1 cellular context compared by ENCODE assay signal in genomic region chr5:112957970-112958773, GRCh38.
A peak's percentile ranks its signal among the peaks of the same experiment; 100 is the strongest.
TF ChIP-seq lines count a peak whose summit lies in the region.

No MANE protein-coding gene starts in this region.

TF ChIP-seq in SK-N-SH, 30 proteins besides CTCF, POLR2A, EP300 and RAD21 (continued from another document):
- TF ChIP-seq USF2 (IDR thresholded peaks at IDR 0.05; ENCODE audit: borderline replicate concordance, low read depth, low read length) (no peak), FOXM1 (IDR thresholded peaks at IDR 0.05; ENCODE audit: low read depth) (no peak), FOXJ3 (CRISPR knock-in tag; IDR thresholded peaks at IDR 0.05) (no peak), ZBTB33 (IDR thresholded peaks at IDR 0.05; ENCODE audit: borderline replicate concordance, low read depth) (no peak; the same call in 1 of the 2 replicates), RXRA (IDR thresholded peaks at IDR 0.05; ENCODE audit: borderline replicate concordance, low read depth) (peak; percentile 95), SIN3A (IDR thresholded peaks at IDR 0.05; ENCODE audit: borderline replicate concordance, low read depth, low read length) (peak; percentile 35; the same call in 1 of the 2 replicates), SMC3 (IDR thresholded peaks at IDR 0.05; ENCODE audit: low read depth, low read length) (no peak), GATA2 (CRISPR knock-in tag; IDR thresholded peaks at IDR 0.05) (no peak), TEAD4 (IDR thresholded peaks at IDR 0.05; ENCODE audit: borderline replicate concordance, insufficient read depth) (peak; percentile 65; the same call in 1 of the 2 replicates), PBX3 (IDR thresholded peaks at IDR 0.05) (peak; percentile 79), FOSL2 (IDR thresholded peaks at IDR 0.05; ENCODE audit: borderline replicate concordance, low read depth) (peak; percentile 91), TCF12 (IDR thresholded peaks at IDR 0.05) (peak; percentile 96), TAF1 (IDR thresholded peaks at IDR 0.05; ENCODE audit: borderline replicate concordance, low read depth, low read length) (no peak; the same call in 1 of the 2 replicates), RCOR1 (IDR thresholded peaks at IDR 0.05; ENCODE audit: low read length) (no peak)
